Comparison of ENCODE assay signal across 8 cellular contexts in genomic region chr5:142356716-142357468, GRCh38. TPM values are rescaled to one million over a fixed set of nuclear protein-coding genes. Genes with fewer than 3 reads are reported as not detected.
A peak's percentile ranks its signal among the peaks of the same experiment; 100 is the strongest.
DNase-seq lines count a peak whose midpoint lies in the region; ATAC-seq and TF ChIP-seq lines count a peak whose summit lies in the region.

No MANE protein-coding gene starts in this region.

- no peaks in the 10 kb centered on the region for H3K9me3 Mint-ChIP-seq in activated naive CD8-positive, alpha-beta T cell treated with anti-CD3 and anti-CD28 coated beads for 36 hours

- ATAC-seq in Right ventricle myocardium superior (ENCODE audit: poor library complexity), result peak; percentile 88

- intact Hi-C loops in Right ventricle myocardium superior (cut with DNase I), result loop anchor here (5.0 kb wide), 1 partner anchor 190 kb away; no protein-coding TSS in a partner anchor
- intact Hi-C loops in ovary (cut with DNase I), result no loop called here

- H3K4me3 ChIP-seq in LNCaP clone FGC (ENCODE audit: low read depth, low read length) (peak overlapping the region; percentile 40), ovary (peak overlapping the region; percentile 80), thymus (ENCODE audit: low read length) (peak overlapping the region; percentile 53)

- DNase-seq in GDM1 (lab: John Stamatoyannopoulos, UW) (peak; percentile 62), GOT3 (lab: John Stamatoyannopoulos, UW) (peak; percentile 85), LNCaP clone FGC (ENCODE audit: low read depth) (no peak), SKM-1 (lab: John Stamatoyannopoulos, UW; ENCODE audit: unreplicated experiment) (peak; percentile 13), Right ventricle myocardium superior (peak; percentile 93), ovary (peak; percentile 80 to 88 (median 84))
- DNase-seq in activated naive CD8-positive, alpha-beta T cell treated with anti-CD3 and anti-CD28 coated beads for 36 hours, result peak; percentile 91

- peak; percentile 76 for TF ChIP-seq POLR2A in ovary (IDR thresholded peaks at IDR 0.05)

- WGBS in ovary, 3 donors, result 0 to 1% (median 1%) methylated on average over 80 to 82 of the region's 82 CpGs
- under 1% methylated on average over 82 of the region's 82 CpGs for WGBS in thymus

- H3K36me3 ChIP-seq in ovary, result no peaks in the 10 kb centered on the region
- no peaks in the 10 kb centered on the region for H3K36me3 ChIP-seq in thymus (ENCODE audit: control insufficient read depth, insufficient read depth)

- peaks cover 4% of the 10 kb centered on the region for H3K27me3 Mint-ChIP-seq in activated naive CD8-positive, alpha-beta T cell treated with anti-CD3 and anti-CD28 coated beads for 36 hours

- H3K27ac ChIP-seq in ovary (peak overlapping the region; percentile 64 to 95), thymus (ENCODE audit: low read depth) (peak overlapping the region; percentile 94)

- H3K4me1 ChIP-seq in ovary (ENCODE audit: insufficient read depth), result peaks cover 2% of the 10 kb centered on the region
- peaks cover 18% of the 10 kb centered on the region for H3K4me1 ChIP-seq in thymus (ENCODE audit: control insufficient read depth, insufficient read depth, low read length)

- H3K9me3 ChIP-seq in ovary (no peaks in the 10 kb centered on the region), thymus (ENCODE audit: control insufficient read depth) (no peaks in the 10 kb centered on the region)

- H3K4me1 Mint-ChIP-seq in activated naive CD8-positive, alpha-beta T cell treated with anti-CD3 and anti-CD28 coated beads for 36 hours, result peaks cover 54% of the 10 kb centered on the region

- TF ChIP-seq CTCF in LNCaP clone FGC (IDR thresholded peaks at IDR 0.05; ENCODE audit: control insufficient read depth, extremely low read depth, insufficient read depth) (no peak), ovary (IDR thresholded peaks at IDR 0.05) (no peak)

- H3K27me3 ChIP-seq in ovary (no peaks in the 10 kb centered on the region), thymus (ENCODE audit: control insufficient read depth, insufficient read depth) (peaks cover 35% of the 10 kb centered on the region)

- peak overlapping the region; percentile 90 for H3K27ac Mint-ChIP-seq in activated naive CD8-positive, alpha-beta T cell treated with anti-CD3 and anti-CD28 coated beads for 36 hours

- peaks cover 5% of the 10 kb centered on the region for H3K36me3 Mint-ChIP-seq in activated naive CD8-positive, alpha-beta T cell treated with anti-CD3 and anti-CD28 coated beads for 36 hours

- no peak for TF ChIP-seq EP300 in ovary (IDR thresholded peaks at IDR 0.05)

- peak overlapping the region; percentile 73 for H3K4me3 Mint-ChIP-seq in activated naive CD8-positive, alpha-beta T cell treated with anti-CD3 and anti-CD28 coated beads for 36 hours

RNA-seq across cellular contexts. Expression of gene SPRY4, which starts 32.1 kb away (rescaled TPM):
- 1 to 10 TPM in 1 of 2 experiments, under 1 TPM in 1; 0.91 to 1.4 TPM for total RNA-seq in activated naive CD8-positive, alpha-beta T cell treated with anti-CD3 and anti-CD28 coated beads for 36 hours
- total RNA-seq in Right ventricle myocardium superior (9.7 TPM), ovary (10 to 100 TPM in 1 of 7 donors, 1 to 10 TPM in 6; 1.9 to 15.9 (median 5.5) TPM)
- polyA plus RNA-seq in ovary (1 to 10 TPM; 2.0 to 8.6 TPM), thymus (2.0 TPM)
